In the genomic region with DNA sequence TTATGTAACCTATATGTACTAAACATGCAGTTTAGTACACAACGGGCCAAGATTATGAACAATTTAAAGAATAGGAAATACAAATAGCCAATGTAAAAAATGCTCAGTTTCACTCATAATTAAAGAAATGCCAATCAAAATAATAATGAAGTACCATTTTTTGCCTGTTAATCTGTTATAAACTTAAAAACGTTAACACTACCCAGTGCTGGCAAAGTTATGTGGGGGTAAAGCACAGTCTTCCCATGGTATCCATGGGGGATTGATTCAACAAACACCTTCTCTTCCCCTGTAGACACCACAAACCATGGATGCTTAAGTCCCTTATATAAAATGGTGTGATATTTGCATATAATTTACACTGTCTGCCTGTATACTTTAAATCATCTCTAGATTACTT, we compare ENCODE assay signal across 28 cellular contexts.
DNase-seq lines count a peak whose midpoint lies in the region; FAIRE-seq and TF ChIP-seq lines count a peak whose summit lies in the region.
"Had no signal": no experiment of that assay in that cellular context is flagged by ENCODE, and none has a peak within 500 bp of the region (broad histone marks: within the 10 kb centered on the region; RNA-seq: fewer than 3 reads in every experiment).

No MANE protein-coding gene starts in this region.

- CTCF ChIA-PET in HEK293 (lab: Yijun Ruan, JAX), result no interaction called here

- FAIRE-seq in D721Med (lab: Jason Lieb, UNC), result peak; percentile 6
- FAIRE-seq: A549 had no signal

- DNase-seq in D721Med (ENCODE audit: insufficient read length, low spot score) (no peak), C1 segment of cervical spinal cord (lab: John Stamatoyannopoulos, UW) (no peak), SJCRH30 (no peak)
- DNase-seq: 8988T; ACHN; AML-193; BE2C; Caco-2; Calu3; CD4-positive, alpha-beta memory T cell; CD4-positive, alpha-beta T cell; CD4-positive, CD25-positive, alpha-beta regulatory T cell; CD8-positive, alpha-beta memory T cell; CD8-positive, alpha-beta T cell; COR-L47; DMS 273 treated with DMSO at 0.1 percent for 48 hours; DMS153; DMS53; DMS79; DMS79 treated with DMSO at 0.1 percent for 48 hours; DND-41; EL had no signal

- no peaks in the 10 kb centered on the region for H3K27me3 ChIP-seq in SJCRH30
- H3K27me3 ChIP-seq: BE2C; BLaER1; BLaER1 treated with 17β-estradiol and CSF1 and Interleukin-3, amounts not matched to agents 10 nM and 100 nM had no signal

- no peaks in the 10 kb centered on the region for H3K9me3 ChIP-seq in HEK293 (ENCODE audit: control insufficient read depth, insufficient read depth, low read depth, low read length)
- no peaks in the 10 kb centered on the region for H3K9me3 ChIP-seq in SJCRH30 (replicated peaks)
- H3K9me3 ChIP-seq: A549, BE2C, Caco-2 had no signal

- POLR2A ChIA-PET in HEK293 (lab: Yijun Ruan, JAX), result no interaction called here

- no peak for TF ChIP-seq CTCF in D721Med (IDR thresholded peaks at IDR 0.05; ENCODE audit: insufficient read depth, missing control alignments)
- TF ChIP-seq CTCF in HEK293 (tag by site-specific recombination; IDR thresholded peaks at IDR 0.05), result no peak

- H3K27ac ChIP-seq in HEK293 (ENCODE audit: extremely low read depth, low read depth, low read length) (no peak overlapping the region), SJCRH30 (no peak overlapping the region)
- H3K27ac ChIP-seq: 22Rv1; A549; BLaER1; BLaER1 treated with 17β-estradiol and CSF1 and Interleukin-3, amounts not matched to agents 10 nM and 100 nM; C4-2B had no signal

- no peak overlapping the region for H3K4me3 ChIP-seq in HEK293 (ENCODE audit: low read depth, low read length)
- H3K4me3 ChIP-seq in SJCRH30, result no peak overlapping the region
- H3K4me3 ChIP-seq: A549; BLaER1; BLaER1 treated with 17β-estradiol and CSF1 and Interleukin-3, amounts not matched to agents 10 nM and 100 nM had no signal

- H3K4me1 ChIP-seq in HEK293 (ENCODE audit: control insufficient read depth, insufficient read depth, low read length) (no peaks in the 10 kb centered on the region), SJCRH30 (no peaks in the 10 kb centered on the region)
- H3K4me1 ChIP-seq: BLaER1; BLaER1 treated with 17β-estradiol and CSF1 and Interleukin-3, amounts not matched to agents 10 nM and 100 nM; Caco-2 had no signal

- H3K36me3 ChIP-seq in HEK293 (ENCODE audit: control insufficient read depth in 2 of 2, insufficient read depth in 1 of 2, low read length in 2 of 2), result no peaks in the 10 kb centered on the region
- H3K36me3 ChIP-seq in SJCRH30, result no peaks in the 10 kb centered on the region; the same call in 1 of the 2 replicates
- H3K36me3 ChIP-seq: BE2C had no signal

TF ChIP-seq in HEK293, 187 proteins besides CTCF, POLR2A, EP300 and RAD21:
- TF ChIP-seq ZNF184 (tag by site-specific recombination; IDR thresholded peaks at IDR 0.05), result peak; percentile 95
- no peak for TF ChIP-seq PATZ1 (tag by site-specific recombination; IDR thresholded peaks at IDR 0.05)
